In genomic region chr17:6995500-6996255, GRCh38 we compare ENCODE assay signal across 1 cellular context.
TF ChIP-seq lines count a peak whose summit lies in the region.

TSS of gene ALOX12 (plus strand) at chr17:6996049. CDS start at chr17:6996118, 69 bp downstream.

TF ChIP-seq in IMR-90, 13 proteins besides CTCF, POLR2A, EP300 and RAD21:
- TF ChIP-seq RCOR1 (IDR thresholded peaks at IDR 0.05; ENCODE audit: insufficient replicate concordance, low read length), result no peak
- TF ChIP-seq RFX5 (IDR thresholded peaks at IDR 0.05; ENCODE audit: low read depth, low read length), result no peak
- no peak for TF ChIP-seq USF2 (IDR thresholded peaks at IDR 0.05; ENCODE audit: low read depth, low read length)
- no peak for TF ChIP-seq SMC3 (IDR thresholded peaks at IDR 0.05; ENCODE audit: low read depth, low read length)
- no peak for TF ChIP-seq CHD1 (IDR thresholded peaks at IDR 0.05; ENCODE audit: low read depth, low read length)
- no peak for TF ChIP-seq CEBPB (IDR thresholded peaks at IDR 0.05; ENCODE audit: low read depth, low read length)
- no peak for TF ChIP-seq MXI1 (IDR thresholded peaks at IDR 0.05; ENCODE audit: borderline replicate concordance, low read depth, low read length)
- TF ChIP-seq ELK1 (IDR thresholded peaks at IDR 0.05; ENCODE audit: borderline replicate concordance, low read depth, low read length), result no peak
- TF ChIP-seq MAZ (IDR thresholded peaks at IDR 0.05; ENCODE audit: borderline replicate concordance, low read depth, low read length), result no peak
- TF ChIP-seq BHLHE40 (IDR thresholded peaks at IDR 0.05; ENCODE audit: low read depth, low read length), result no peak
- no peak for TF ChIP-seq FOS (IDR thresholded peaks at IDR 0.05; ENCODE audit: low read depth, low read length)
- no peak for TF ChIP-seq MAFK (IDR thresholded peaks at IDR 0.05; ENCODE audit: low read depth, low read length)
- TF ChIP-seq NFE2L2 (IDR thresholded peaks at IDR 0.05; ENCODE audit: low read depth, low read length), result no peak
TF ChIP-seq in IMR-90: peak in this region for 0.
